Comparison of ENCODE assay signal across 9 cellular contexts in the genomic region with DNA sequence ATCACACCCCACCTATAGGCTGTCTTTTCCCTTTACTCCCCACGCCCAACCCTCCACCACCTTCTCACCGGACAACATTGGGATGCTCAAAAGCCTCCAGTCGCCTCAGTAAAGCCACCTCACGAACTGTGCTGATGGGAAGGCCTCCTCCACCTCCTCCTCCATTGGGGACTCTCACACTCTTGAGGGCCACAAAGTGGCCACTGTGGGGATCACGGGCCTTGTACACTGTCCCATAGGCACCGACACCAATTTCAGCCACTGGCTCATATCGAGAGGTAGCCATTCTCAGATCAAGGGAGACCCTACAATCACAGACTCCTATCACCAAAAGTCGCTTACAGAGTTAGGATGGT. TPM values are rescaled to one million over a fixed set of nuclear protein-coding genes. Genes with fewer than 3 reads are reported as not detected.
DNase-seq lines count a peak whose midpoint lies in the region; ATAC-seq, FAIRE-seq and TF ChIP-seq lines count a peak whose summit lies in the region.
"Had no signal": no experiment of that assay in that cellular context is flagged by ENCODE, and none has a peak within 500 bp of the region (broad histone marks: within the 10 kb centered on the region; RNA-seq: fewer than 3 reads in every experiment).

No MANE protein-coding gene starts in this region.

- peaks cover 19% of the 10 kb centered on the region for H3K79me2 ChIP-seq in keratinocyte (ENCODE audit: control insufficient read depth, insufficient read depth, low read length)

- ATAC-seq in activated naive CD4-positive, alpha-beta T cell treated with anti-CD3 and anti-CD28 coated beads, Interleukin-2, amount 50 U/mL, for 72 hours = no peak

- H3K9ac ChIP-seq in keratinocyte (ENCODE audit: control insufficient read depth, extremely low read depth, insufficient read depth, low read length) (peak overlapping the region; percentile 94), subcutaneous abdominal adipose tissue (ENCODE audit: low read length in 5 of 5) (peak overlapping the region; percentile 74 to 92 (median 86))

- H3K9me1 ChIP-seq in keratinocyte (ENCODE audit: control insufficient read depth, extremely low read depth, insufficient read depth, low read length) = no peaks in the 10 kb centered on the region

- H3K36me3 Mint-ChIP-seq in T-helper 1 cell treated with Interleukin-12 subunit alpha and Interleukin-12 subunit beta and Interleukin-4 antibody, amounts not matched to agents 30 μg/mL and 1 μg/mL, for 36 hours (ENCODE audit: low read depth) = peaks cover 35% of the 10 kb centered on the region
- peaks cover 29 to 40% of the 10 kb centered on the region in 2 donors for H3K36me3 Mint-ChIP-seq in activated naive CD4-positive, alpha-beta T cell treated with anti-CD3 and anti-CD28 coated beads, Interleukin-2, amount 50 U/mL, for 72 hours

- H3K4me1 ChIP-seq in keratinocyte (ENCODE audit: control insufficient read depth, extremely low read depth, insufficient read depth, low read length) (peaks cover 35% of the 10 kb centered on the region), subcutaneous abdominal adipose tissue (ENCODE audit: control insufficient read depth in 5 of 5, insufficient read depth in 5 of 5, low read length in 5 of 5) (peaks cover 9 to 37% (median 34%) of the 10 kb centered on the region in 5 donors)

- no peak for TF ChIP-seq CTCF in keratinocyte (optimal IDR thresholded peaks at IDR 0.05 in 1 of 3, IDR thresholded peaks at IDR 0.05 in 1 of 3, conservative IDR thresholded peaks at IDR 0.05 in 1 of 3; ENCODE audit: extremely low read depth in 1 of 3, insufficient read depth in 2 of 3, low read length in 3 of 3)
- no peak for TF ChIP-seq CTCF in GM10266 (IDR thresholded peaks at IDR 0.05; ENCODE audit: control insufficient read depth, insufficient read depth, low read depth, missing control alignments)

- peaks cover 3% of the 10 kb centered on the region for H3K27me3 Mint-ChIP-seq in T-helper 1 cell treated with Interleukin-12 subunit alpha and Interleukin-12 subunit beta and Interleukin-4 antibody, amounts not matched to agents 30 μg/mL and 1 μg/mL, for 36 hours (ENCODE audit: low read depth)

- H3K4me2 ChIP-seq in keratinocyte (ENCODE audit: control insufficient read depth, extremely low read depth, insufficient read depth, low read depth, low read length) = peak overlapping the region; percentile 99

- no peak for DNase-seq in T-helper 1 cell
- DNase-seq in activated naive CD4-positive, alpha-beta T cell treated with anti-CD3 and anti-CD28 coated beads, Interleukin-2, amount 50 U/mL, for 72 hours (ENCODE audit: low spot score in 2 of 2) = no peak
- DNase-seq in keratinocyte (ENCODE audit: low read depth, low spot score) = no peak
- no peak for DNase-seq in NOMO-1 treated with dmso at 0.1 percent for 144 hours (lab: John Stamatoyannopoulos, UW; ENCODE audit: unreplicated experiment)
- DNase-seq in GM10266 (ENCODE audit: extremely low spot score) = no peak
- no peak for DNase-seq in NCI-H2029 (lab: John Stamatoyannopoulos, UW)
- DNase-seq: MV-4-11 had no signal

- dilution Hi-C loops in keratinocyte (cut with MboI; ENCODE audit: extremely low pct_ligation_motif_present, low sequenced_read_pairs) = no loop called here

- H3K27ac ChIP-seq in keratinocyte (ENCODE audit: control insufficient read depth, insufficient read depth, low read length) (peak overlapping the region; percentile 90), subcutaneous abdominal adipose tissue (ENCODE audit: low read depth, low read length) (peak overlapping the region; percentile 94)

- no peak for FAIRE-seq in keratinocyte (lab: Jason Lieb, UNC)

- H3K36me3 ChIP-seq in keratinocyte (ENCODE audit: control insufficient read depth in 2 of 2, extremely low read depth in 1 of 2, insufficient read depth in 2 of 2, low read length in 2 of 2) (peaks cover 11 to 26% of the 10 kb centered on the region in 2 experiments), subcutaneous abdominal adipose tissue (ENCODE audit: control insufficient read depth in 5 of 5, insufficient read depth in 5 of 5, low read length in 5 of 5) (peaks cover 13 to 42% (median 31%) of the 10 kb centered on the region in 5 donors)

- H3K9me3 ChIP-seq in keratinocyte (ENCODE audit: control insufficient read depth, low read depth, low read length) = no peaks in the 10 kb centered on the region
- H3K9me3 ChIP-seq in subcutaneous abdominal adipose tissue (ENCODE audit: control insufficient read depth in 5 of 5, low read length in 5 of 5) = no peaks in the 10 kb centered on the region

- H3K4me3 Mint-ChIP-seq in T-helper 1 cell treated with Interleukin-12 subunit alpha and Interleukin-12 subunit beta and Interleukin-4 antibody, amounts not matched to agents 30 μg/mL and 1 μg/mL, for 36 hours = peak overlapping the region; percentile 96

- H3K4me1 Mint-ChIP-seq in T-helper 1 cell treated with Interleukin-12 subunit alpha and Interleukin-12 subunit beta and Interleukin-4 antibody, amounts not matched to agents 30 μg/mL and 1 μg/mL, for 36 hours (ENCODE audit: low read depth) = peaks cover 52% of the 10 kb centered on the region

- H3K4me3 ChIP-seq in keratinocyte (ENCODE audit: control insufficient read depth in 2 of 3, extremely low read depth in 1 of 3, insufficient read depth in 2 of 3, low read depth in 1 of 3, low read length in 3 of 3) (peak overlapping the region; percentile 61 to 90 (median 89)), subcutaneous abdominal adipose tissue (ENCODE audit: low read depth in 1 of 5, low read length in 5 of 5) (peak overlapping the region; percentile 66 to 92 (median 81))

- H3K27me3 ChIP-seq in keratinocyte (ENCODE audit: control insufficient read depth, extremely low read depth, insufficient read depth, low read length) = no peaks in the 10 kb centered on the region
- H3K27me3 ChIP-seq in subcutaneous abdominal adipose tissue (ENCODE audit: control insufficient read depth in 5 of 5, insufficient read depth in 4 of 5, low read length in 5 of 5) = no peaks in the 10 kb centered on the region

- no peak overlapping the region for H2AFZ ChIP-seq in keratinocyte (ENCODE audit: control insufficient read depth, low read length)

- H4K20me1 ChIP-seq in keratinocyte (ENCODE audit: control insufficient read depth, extremely low read depth, insufficient read depth, low read length) = no peaks in the 10 kb centered on the region

- no peaks in the 10 kb centered on the region for H3K9me3 Mint-ChIP-seq in T-helper 1 cell treated with Interleukin-12 subunit alpha and Interleukin-12 subunit beta and Interleukin-4 antibody, amounts not matched to agents 30 μg/mL and 1 μg/mL, for 36 hours
- H3K9me3 Mint-ChIP-seq in activated naive CD4-positive, alpha-beta T cell treated with anti-CD3 and anti-CD28 coated beads, Interleukin-2, amount 50 U/mL, for 72 hours = no peaks in the 10 kb centered on the region

- peak overlapping the region; percentile 88 for H3K27ac Mint-ChIP-seq in T-helper 1 cell treated with Interleukin-12 subunit alpha and Interleukin-12 subunit beta and Interleukin-4 antibody, amounts not matched to agents 30 μg/mL and 1 μg/mL, for 36 hours
- H3K27ac Mint-ChIP-seq in activated naive CD4-positive, alpha-beta T cell treated with anti-CD3 and anti-CD28 coated beads, Interleukin-2, amount 50 U/mL, for 72 hours = peak overlapping the region; percentile 97 to 99

RNA-seq across cellular contexts. Expression of gene CDK4, which starts 0.7 kb away (rescaled TPM):
- total RNA-seq in activated naive CD4-positive, alpha-beta T cell treated with anti-CD3 and anti-CD28 coated beads, Interleukin-2, amount 50 U/mL, for 72 hours = 100 to 1,000 TPM; 183 to 191 TPM
- 146 to 176 TPM (median 153 TPM) in 3 replicates for polyA plus RNA-seq in keratinocyte
- polyA plus RNA-seq in keratinocyte (2011; ENCODE audit: low read depth) = 45.4 TPM
- 120 and 126 TPM in 2 replicates for polyA plus RNA-seq in keratinocyte (2011; cell fraction: cytosol; rRNA removed)
- 61.6 and 74.2 TPM in 2 replicates for polyA plus RNA-seq in keratinocyte (2011; cell fraction: nucleus; rRNA removed)
- 67.0 and 79.0 TPM in 2 replicates for polyA plus RNA-seq in keratinocyte (2012; ENCODE audit: low replicate concordance)
- 92.1 to 131 TPM (median 124 TPM) in 3 replicates for polyA minus RNA-seq in keratinocyte
- polyA minus RNA-seq in keratinocyte (2011; cell fraction: cytosol; rRNA and poly(A)+ RNA removed) = 107 TPM
- polyA minus RNA-seq in keratinocyte (2011; cell fraction: nucleus; rRNA and poly(A)+ RNA removed) = 22.1 and 23.2 TPM in 2 replicates

RNA-seq across cellular contexts. Expression of gene MARCHF9, which starts 3.5 kb away (rescaled TPM):
- 10 to 100 TPM; 17.4 to 26.4 TPM for total RNA-seq in activated naive CD4-positive, alpha-beta T cell treated with anti-CD3 and anti-CD28 coated beads, Interleukin-2, amount 50 U/mL, for 72 hours
- polyA plus RNA-seq in keratinocyte = 10.9 to 17.0 TPM (median 12.4 TPM) in 3 replicates
- polyA plus RNA-seq in keratinocyte (2011; ENCODE audit: low read depth) = 4.9 TPM
- polyA plus RNA-seq in keratinocyte (2011; cell fraction: cytosol; rRNA removed) = 9.6 and 13.5 TPM in 2 replicates
- polyA plus RNA-seq in keratinocyte (2011; cell fraction: nucleus; rRNA removed) = 16.9 and 17.9 TPM in 2 replicates
- 13.6 and 14.4 TPM in 2 replicates for polyA plus RNA-seq in keratinocyte (2012; ENCODE audit: low replicate concordance)
- 13.7 to 27.7 TPM (median 18.3 TPM) in 3 replicates for polyA minus RNA-seq in keratinocyte
- polyA minus RNA-seq in keratinocyte (2011; cell fraction: cytosol; rRNA and poly(A)+ RNA removed) = 20.9 TPM
- polyA minus RNA-seq in keratinocyte (2011; cell fraction: nucleus; rRNA and poly(A)+ RNA removed) = 4.5 and 8.8 TPM in 2 replicates

RNA-seq across cellular contexts. Expression of gene TSPAN31, which starts 6.6 kb away (rescaled TPM):
- 10 to 100 TPM in 1 of 2 donors, 1 to 10 TPM in 1; 9.7 to 15.1 TPM for total RNA-seq in activated naive CD4-positive, alpha-beta T cell treated with anti-CD3 and anti-CD28 coated beads, Interleukin-2, amount 50 U/mL, for 72 hours
- 37.4 to 47.7 TPM (median 40.6 TPM) in 3 replicates for polyA plus RNA-seq in keratinocyte
- polyA plus RNA-seq in keratinocyte (2011; ENCODE audit: low read depth) = 11.4 TPM
- 20.6 and 30.6 TPM in 2 replicates for polyA plus RNA-seq in keratinocyte (2011; cell fraction: cytosol; rRNA removed)
- polyA plus RNA-seq in keratinocyte (2011; cell fraction: nucleus; rRNA removed) = 24.7 and 38.6 TPM in 2 replicates
- polyA plus RNA-seq in keratinocyte (2012; ENCODE audit: low replicate concordance) = 29.2 and 34.1 TPM in 2 replicates
- 31.7 to 47.4 TPM (median 40.0 TPM) in 3 replicates for polyA minus RNA-seq in keratinocyte
- polyA minus RNA-seq in keratinocyte (2011; cell fraction: cytosol; rRNA and poly(A)+ RNA removed) = 26.3 TPM
- polyA minus RNA-seq in keratinocyte (2011; cell fraction: nucleus; rRNA and poly(A)+ RNA removed) = 14.8 and 23.6 TPM in 2 replicates

RNA-seq across cellular contexts. Expression of gene AGAP2, which starts 12.9 kb away (rescaled TPM):
- 10 to 100 TPM; 28.9 to 38.4 TPM for total RNA-seq in activated naive CD4-positive, alpha-beta T cell treated with anti-CD3 and anti-CD28 coated beads, Interleukin-2, amount 50 U/mL, for 72 hours
- 0.13 to 0.18 TPM (median 0.15 TPM) in 3 replicates for polyA plus RNA-seq in keratinocyte
- polyA plus RNA-seq in keratinocyte (2011; ENCODE audit: low read depth) = not detected
- polyA plus RNA-seq in keratinocyte (2011; cell fraction: cytosol; rRNA removed) = 0.14 and 0.29 TPM in 2 replicates
- polyA plus RNA-seq in keratinocyte (2011; cell fraction: nucleus; rRNA removed) = 0.14 and 0.28 TPM in 2 replicates
- 0.10 and 0.32 TPM in 2 replicates for polyA plus RNA-seq in keratinocyte (2012; ENCODE audit: low replicate concordance)
- polyA minus RNA-seq in keratinocyte = 0.07 to 0.59 TPM (median 0.42 TPM) in 3 replicates
- polyA minus RNA-seq in keratinocyte (2011; cell fraction: cytosol; rRNA and poly(A)+ RNA removed) = not detected
- 0.16 and 0.53 TPM in 2 replicates for polyA minus RNA-seq in keratinocyte (2011; cell fraction: nucleus; rRNA and poly(A)+ RNA removed)

RNA-seq across cellular contexts. Expression of gene CYP27B1, which starts 15.5 kb away (rescaled TPM):
- 10 to 100 TPM in 1 of 2 donors, 1 to 10 TPM in 1; 7.6 to 14.7 TPM for total RNA-seq in activated naive CD4-positive, alpha-beta T cell treated with anti-CD3 and anti-CD28 coated beads, Interleukin-2, amount 50 U/mL, for 72 hours
- polyA plus RNA-seq in keratinocyte = 19.0 to 40.5 TPM (median 33.6 TPM) in 3 replicates
- polyA plus RNA-seq in keratinocyte (2011; ENCODE audit: low read depth) = 2.2 TPM
- polyA plus RNA-seq in keratinocyte (2011; cell fraction: cytosol; rRNA removed) = 19.7 and 19.8 TPM in 2 replicates
- 43.4 and 50.3 TPM in 2 replicates for polyA plus RNA-seq in keratinocyte (2011; cell fraction: nucleus; rRNA removed)
- 5.4 and 33.7 TPM in 2 replicates for polyA plus RNA-seq in keratinocyte (2012; ENCODE audit: low replicate concordance)
- 14.0 to 33.1 TPM (median 26.7 TPM) in 3 replicates for polyA minus RNA-seq in keratinocyte
- polyA minus RNA-seq in keratinocyte (2011; cell fraction: cytosol; rRNA and poly(A)+ RNA removed) = 30.1 TPM
- 13.7 and 14.6 TPM in 2 replicates for polyA minus RNA-seq in keratinocyte (2011; cell fraction: nucleus; rRNA and poly(A)+ RNA removed)
